ENCODE assay signal across 8 cellular contexts in genomic region chr17:38869647-38870258, GRCh38. TPM values are rescaled to one million over a fixed set of nuclear protein-coding genes. Genes with fewer than 3 reads are reported as not detected.
DNase-seq lines count a peak whose midpoint lies in the region; ATAC-seq, FAIRE-seq and TF ChIP-seq lines count a peak whose summit lies in the region.

Gene LASP1 (plus strand): TSS chr17:38870058. CDS start chr17:38870190, 132 bp downstream.

- H2AFZ ChIP-seq in hepatocyte = peak within 1 kb of the TSS; percentile 91

- peak; percentile 81 for DNase-seq in GM12892 (ENCODE audit: insufficient read length)
- peak; percentile 81 for DNase-seq in NCI-H1694 (lab: John Stamatoyannopoulos, UW)
- DNase-seq in T1000 (lab: John Stamatoyannopoulos, UW) = peak; percentile 85
- DNase-seq in astrocyte of the cerebellum (ENCODE audit: low read depth) = no peak
- DNase-seq in hepatocyte (ENCODE audit: low spot score) = peak; percentile 96
- no peak for DNase-seq in retinal pigment epithelial cell (ENCODE audit: low read depth)
- no peak for DNase-seq in cortex of kidney (lab: John Stamatoyannopoulos, UW)

- peak; percentile 98 for TF ChIP-seq POLR2A in GM12892 (IDR thresholded peaks at IDR 0.05; ENCODE audit: low read depth, low read length)

- peak; percentile 93 for FAIRE-seq in GM12892 (lab: Jason Lieb, UNC)

- H3K4me2 ChIP-seq in hepatocyte = peak within 1 kb of the TSS; percentile 89

- H3K4me1 ChIP-seq in hepatocyte (ENCODE audit: insufficient read depth) = peaks cover 28% of the 10 kb centered on the region

- in situ Hi-C loops in astrocyte of the cerebellum (cut with HindIII; ENCODE audit: low sequenced_read_pairs) = no loop called here

- H3K79me2 ChIP-seq in hepatocyte = peaks cover 48% of the 10 kb centered on the region

- peak within 1 kb of the TSS; percentile 99 for H3K27ac ChIP-seq in hepatocyte

- peak within 1 kb of the TSS; percentile 97 for H3K4me3 ChIP-seq in astrocyte of the cerebellum (ENCODE audit: low read depth, low read length)
- peak within 1 kb of the TSS; percentile 98 for H3K4me3 ChIP-seq in hepatocyte
- H3K4me3 ChIP-seq in retinal pigment epithelial cell (ENCODE audit: low read length) = peak within 1 kb of the TSS; percentile 98

- under 1% methylated on average over 40 of the region's 65 CpGs for WGBS in hepatocyte (ENCODE audit: low lambda C conversion rate, missing lambda C conversion rate)

- H3K27me3 ChIP-seq in hepatocyte = no peaks in the 10 kb centered on the region

- H3K36me3 ChIP-seq in hepatocyte (replicated peaks; ENCODE audit: insufficient read depth, low read depth) = no peaks in the 10 kb centered on the region

- peak; percentile 41 for ATAC-seq in HG02763 (IDR thresholded peaks at IDR 0.05; ENCODE audit: unreplicated experiment)

- no peaks in the 10 kb centered on the region for H3K9me2 ChIP-seq in hepatocyte (replicated peaks; ENCODE audit: insufficient read depth)

- no peaks in the 10 kb centered on the region for H3K9me3 ChIP-seq in hepatocyte (ENCODE audit: low read depth)

- H4K20me1 ChIP-seq in hepatocyte (ENCODE audit: insufficient read depth, poor library complexity, severe bottlenecking) = peaks cover 31% of the 10 kb centered on the region

- TF ChIP-seq CTCF in astrocyte of the cerebellum (IDR thresholded peaks at IDR 0.05; ENCODE audit: low read depth, low read length, missing control alignments) (no peak), hepatocyte (IDR thresholded peaks at IDR 0.05; ENCODE audit: poor library complexity) (no peak), retinal pigment epithelial cell (conservative IDR thresholded peaks at IDR 0.05; ENCODE audit: low read depth, low read length) (no peak)

RNA-seq across cellular contexts. Expression of gene LASP1, which starts in this region (rescaled TPM):
- polyA plus RNA-seq in GM12892 (2012; ENCODE audit: missing spikeins) = 48.4 TPM
- 214 and 238 TPM in 2 replicates for total RNA-seq in hepatocyte
- polyA plus RNA-seq in hepatocyte = 131 and 141 TPM in 2 replicates

Comparison
In these comparisons a context has a peak if more than half of its experiments do, and no peak if none do; other contexts are left out.
1. DNase-seq: peak in GM12892 (single experiment), NCI-H1694 (single experiment), T1000 (single experiment) and hepatocyte (single experiment); none in astrocyte of the cerebellum (single experiment), retinal pigment epithelial cell (single experiment) and cortex of kidney (single experiment).
2. Peak in every context shown above with its lines, with median percentiles within 50 percentile points of each other: H3K4me3 ChIP-seq.